ENCODE assay signal across 9 cellular contexts in the genomic region with DNA sequence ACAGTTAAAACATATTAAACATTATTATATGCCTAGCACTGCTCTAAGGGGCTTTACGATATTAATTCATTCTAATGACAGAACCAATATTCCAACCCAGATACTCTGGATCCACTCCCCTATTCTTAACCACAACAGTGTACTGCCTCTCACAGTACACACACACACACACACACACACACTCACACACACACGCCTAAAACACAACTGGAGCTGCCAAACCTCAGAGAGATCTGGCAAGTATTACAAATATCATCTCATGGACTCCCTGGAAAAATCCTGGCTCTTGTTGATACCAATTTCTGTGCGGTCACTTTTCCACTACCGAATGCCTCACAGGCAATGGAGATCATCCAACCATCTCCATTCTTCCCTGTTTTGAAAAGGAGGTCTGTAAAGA. TPM values are rescaled to one million over a fixed set of nuclear protein-coding genes. Genes with fewer than 3 reads are reported as not detected.
A peak's percentile ranks its signal among the peaks of the same experiment; 100 is the strongest.
DNase-seq lines count a peak whose midpoint lies in the region; ATAC-seq and TF ChIP-seq lines count a peak whose summit lies in the region.
"Had no signal": no experiment of that assay in that cellular context is flagged by ENCODE, and none has a peak within 500 bp of the region (broad histone marks: within the 10 kb centered on the region; RNA-seq: fewer than 3 reads in every experiment).

No MANE protein-coding gene starts in this region.

- H3K27ac Mint-ChIP-seq in activated CD8-positive, alpha-beta T cell treated with anti-CD3 and anti-CD28 coated beads, Interleukin-2, amount 10 ng/mL, durations not matched to agents 7 days and 5 days: peak overlapping the region; percentile 100
- H3K27ac Mint-ChIP-seq in stimulated activated effector memory CD8-positive, alpha-beta T cell treated with anti-CD3 and anti-CD28 coated beads, Interleukin-12 subunit alpha, Interleukin-12 subunit beta, amount 100 ng/mL, for 72 hours: peak overlapping the region; percentile 100

- ATAC-seq in activated CD8-positive, alpha-beta T cell treated with anti-CD3 and anti-CD28 coated beads, Interleukin-2, amount 10 ng/mL, durations not matched to agents 7 days and 5 days: no peak
- peak; percentile 25 for ATAC-seq in left ventricle myocardium superior
- ATAC-seq in stimulated activated effector memory CD8-positive, alpha-beta T cell treated with anti-CD3 and anti-CD28 coated beads, Interleukin-12 subunit alpha, Interleukin-12 subunit beta, amount 100 ng/mL, for 72 hours: no peak
- ATAC-seq in GM21526 (IDR thresholded peaks at IDR 0.05; ENCODE audit: low FRiP score, unreplicated experiment): no peak

- H3K9me3 Mint-ChIP-seq in activated CD8-positive, alpha-beta T cell treated with anti-CD3 and anti-CD28 coated beads, Interleukin-2, amount 10 ng/mL, durations not matched to agents 7 days and 5 days (ENCODE audit: insufficient read depth): peaks cover 5% of the 10 kb centered on the region
- H3K9me3 Mint-ChIP-seq in stimulated activated effector memory CD8-positive, alpha-beta T cell treated with anti-CD3 and anti-CD28 coated beads, Interleukin-12 subunit alpha, Interleukin-12 subunit beta, amount 100 ng/mL, for 72 hours: peaks cover 3% of the 10 kb centered on the region

- H3K4me3 ChIP-seq in HEK293 (ENCODE audit: low read depth, low read length): peak overlapping the region; percentile 51

- H3K4me1 Mint-ChIP-seq in activated CD8-positive, alpha-beta T cell treated with anti-CD3 and anti-CD28 coated beads, Interleukin-2, amount 10 ng/mL, durations not matched to agents 7 days and 5 days (ENCODE audit: low read depth): peaks cover 35% of the 10 kb centered on the region
- H3K4me1 Mint-ChIP-seq in stimulated activated effector memory CD8-positive, alpha-beta T cell treated with anti-CD3 and anti-CD28 coated beads, Interleukin-12 subunit alpha, Interleukin-12 subunit beta, amount 100 ng/mL, for 72 hours: peaks cover 42% of the 10 kb centered on the region

- POLR2A ChIA-PET in HEK293 (lab: Yijun Ruan, JAX): interaction anchor here (2.0 to 2.3 kb wide), 2 partner anchors 34 to 243 kb away, joined by 11 to 12 read pairs; a partner anchor contains a TSS
- POLR2A ChIA-PET in activated CD8-positive, alpha-beta T cell treated with anti-CD3 and anti-CD28 coated beads, Interleukin-2, amount 10 ng/mL, durations not matched to agents 7 days and 5 days (lab: Charles Lee): interaction anchor here (0.7 to 2.4 kb wide), 3 partner anchors 11 to 119 kb away, joined by 3 to 12 read pairs (median 5); a partner anchor contains a TSS

- no peak for DNase-seq in activated CD8-positive, alpha-beta T cell treated with anti-CD3 and anti-CD28 coated beads, Interleukin-2, amount 10 ng/mL, durations not matched to agents 7 days and 5 days
- DNase-seq in left ventricle myocardium superior (no peak), GF-D8 (lab: John Stamatoyannopoulos, UW) (no peak)
- no peak for DNase-seq in stimulated activated effector memory CD8-positive, alpha-beta T cell treated with anti-CD3 and anti-CD28 coated beads, Interleukin-12 subunit alpha, Interleukin-12 subunit beta, amount 100 ng/mL, for 72 hours (ENCODE audit: low spot score in 2 of 2)
- DNase-seq in activated CD4-positive, CD25-positive, alpha-beta regulatory T cell (lab: John Stamatoyannopoulos, UW): no peak
- no peak for DNase-seq in activated CD8-positive, alpha-beta memory T cell treated with anti-CD3 and anti-CD28 coated beads, Interleukin-2, amount 50 U/mL, for 4 hours
- DNase-seq: NCI-H1048 had no signal

- peaks cover 16% of the 10 kb centered on the region for H3K4me1 ChIP-seq in HEK293 (ENCODE audit: control insufficient read depth, insufficient read depth, low read length)

- H3K36me3 ChIP-seq in HEK293 (ENCODE audit: control insufficient read depth in 2 of 2, insufficient read depth in 1 of 2, low read length in 2 of 2): peaks cover 12 to 27% of the 10 kb centered on the region in 2 experiments

- intact Hi-C loops in left ventricle myocardium superior (cut with micrococcal nuclease): no loop called here

- peak overlapping the region; percentile 100 for H3K4me3 Mint-ChIP-seq in activated CD8-positive, alpha-beta T cell treated with anti-CD3 and anti-CD28 coated beads, Interleukin-2, amount 10 ng/mL, durations not matched to agents 7 days and 5 days
- H3K4me3 Mint-ChIP-seq in stimulated activated effector memory CD8-positive, alpha-beta T cell treated with anti-CD3 and anti-CD28 coated beads, Interleukin-12 subunit alpha, Interleukin-12 subunit beta, amount 100 ng/mL, for 72 hours: peak overlapping the region; percentile 100

- peaks cover 4% of the 10 kb centered on the region; the same call in 1 of the 2 replicates for H3K9me3 ChIP-seq in HEK293 (ENCODE audit: control insufficient read depth, insufficient read depth, low read depth, low read length)

- no peak for TF ChIP-seq CTCF in HEK293 (tag by site-specific recombination; IDR thresholded peaks at IDR 0.05)

- H3K36me3 Mint-ChIP-seq in activated CD8-positive, alpha-beta T cell treated with anti-CD3 and anti-CD28 coated beads, Interleukin-2, amount 10 ng/mL, durations not matched to agents 7 days and 5 days (ENCODE audit: low read depth): peaks cover 36% of the 10 kb centered on the region
- H3K36me3 Mint-ChIP-seq in stimulated activated effector memory CD8-positive, alpha-beta T cell treated with anti-CD3 and anti-CD28 coated beads, Interleukin-12 subunit alpha, Interleukin-12 subunit beta, amount 100 ng/mL, for 72 hours: peaks cover 30% of the 10 kb centered on the region

- no peak overlapping the region for H3K27ac ChIP-seq in HEK293 (ENCODE audit: extremely low read depth, low read depth, low read length)

- peaks cover 4% of the 10 kb centered on the region for H3K27me3 Mint-ChIP-seq in activated CD8-positive, alpha-beta T cell treated with anti-CD3 and anti-CD28 coated beads, Interleukin-2, amount 10 ng/mL, durations not matched to agents 7 days and 5 days (ENCODE audit: low read depth)

- CTCF ChIA-PET in HEK293 (lab: Yijun Ruan, JAX): interaction anchor here (0.6 to 1.2 kb wide), 3 partner anchors 50 to 128 kb away, joined by 3 to 6 read pairs (median 4); no protein-coding TSS in a partner anchor
- CTCF ChIA-PET in activated CD8-positive, alpha-beta T cell treated with anti-CD3 and anti-CD28 coated beads, Interleukin-2, amount 10 ng/mL, durations not matched to agents 7 days and 5 days (lab: Charles Lee): interaction anchor here (1.0 to 1.2 kb wide), 4 partner anchors 9 to 297 kb away, joined by 3 to 5 read pairs (median 4); a partner anchor contains a TSS

TF ChIP-seq in HEK293, 187 proteins besides CTCF, POLR2A, EP300 and RAD21:
- TF ChIP-seq ZNF600 (tag by site-specific recombination; IDR thresholded peaks at IDR 0.05) (peak; percentile 19; the same call in 1 of the 2 replicates), ZNF335 (tag by site-specific recombination; conservative IDR thresholded peaks at IDR 0.05) (peak; percentile 5; the same call in 1 of the 2 replicates), ZNF24 (tag by site-specific recombination; IDR thresholded peaks at IDR 0.05) (peak; percentile 27; the same call in 1 of the 2 replicates), ZNF510 (tag by site-specific recombination; IDR thresholded peaks at IDR 0.05; ENCODE audit: insufficient replicate concordance) (no peak)
- TF ChIP-seq, protein P1, sequence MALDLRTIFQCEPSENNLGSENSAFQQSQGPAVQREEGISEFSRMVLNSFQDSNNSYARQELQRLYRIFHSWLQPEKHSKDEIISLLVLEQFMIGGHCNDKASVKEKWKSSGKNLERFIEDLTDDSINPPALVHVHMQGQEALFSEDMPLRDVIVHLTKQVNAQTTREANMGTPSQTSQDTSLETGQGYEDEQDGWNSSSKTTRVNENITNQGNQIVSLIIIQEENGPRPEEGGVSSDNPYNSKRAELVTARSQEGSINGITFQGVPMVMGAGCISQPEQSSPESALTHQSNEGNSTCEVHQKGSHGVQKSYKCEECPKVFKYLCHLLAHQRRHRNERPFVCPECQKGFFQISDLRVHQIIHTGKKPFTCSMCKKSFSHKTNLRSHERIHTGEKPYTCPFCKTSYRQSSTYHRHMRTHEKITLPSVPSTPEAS (tag by site-specific recombination; IDR thresholded peaks at IDR 0.05): peak; percentile 91

RNA-seq across cellular contexts. Expression of a gene that starts 1.3 kb away (rescaled TPM):
- total RNA-seq in activated CD8-positive, alpha-beta T cell treated with anti-CD3 and anti-CD28 coated beads, Interleukin-2, amount 10 ng/mL, durations not matched to agents 7 days and 5 days: 10 to 100 TPM; 17.9 to 21.6 TPM
- total RNA-seq in left ventricle myocardium superior: 9.6 TPM

RNA-seq across cellular contexts. Expression of a gene that starts 33.4 kb away (rescaled TPM):
- 10 to 100 TPM; 27.4 to 30.3 TPM for total RNA-seq in activated CD8-positive, alpha-beta T cell treated with anti-CD3 and anti-CD28 coated beads, Interleukin-2, amount 10 ng/mL, durations not matched to agents 7 days and 5 days
- 29.4 TPM for total RNA-seq in left ventricle myocardium superior
